33 cellular contexts compared by ENCODE assay signal in the genomic region with DNA sequence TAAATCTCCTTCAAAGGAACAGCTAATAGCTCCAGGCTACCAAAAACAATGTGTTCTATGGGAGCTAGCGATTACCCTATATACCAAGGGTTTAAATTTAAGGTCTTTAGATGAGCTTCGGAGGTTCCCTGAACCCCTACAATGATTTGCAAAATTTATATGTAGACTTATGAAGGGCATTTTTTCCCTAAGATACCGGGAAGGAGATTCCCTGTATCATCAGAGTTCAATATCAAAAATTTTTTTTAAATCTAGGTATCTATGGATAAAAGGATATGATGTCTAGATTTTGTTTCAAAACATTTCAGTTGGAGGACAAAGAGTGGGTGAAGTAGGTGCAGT. TPM values are rescaled to one million over a fixed set of nuclear protein-coding genes. Genes with fewer than 3 reads are reported as not detected.
"Had no signal": no experiment of that assay in that cellular context is flagged by ENCODE, and none has a peak within 500 bp of the region (broad histone marks: within the 10 kb centered on the region; RNA-seq: fewer than 3 reads in every experiment).

No MANE protein-coding gene starts in this region.

- H3K36me3 ChIP-seq: ascending aorta, cardiac muscle cell, colonic mucosa, gastroesophageal sphincter, lower lobe of right lung, spleen, tibial nerve had no signal

- H3K9me3 Mint-ChIP-seq: activated CD4-positive, alpha-beta memory T cell treated with anti-CD3 and anti-CD28 coated beads for 36 hours; activated CD4-positive, alpha-beta T cell treated with anti-CD3 and anti-CD28 coated beads, Interleukin-2, amount 10 ng/mL, durations not matched to agents 24 days and 14 days; activated naive CD4-positive, alpha-beta T cell treated with anti-CD3 and anti-CD28 coated beads, Interleukin-2, amount 10 ng/mL, durations not matched to agents 7 days and 5 days; activated naive CD8-positive, alpha-beta T cell treated with anti-CD3 and anti-CD28 coated beads, Interleukin-2, amount 10 ng/mL, durations not matched to agents 7 days and 5 days; activated T-helper 1 cell treated with anti-CD3 and anti-CD28 coated beads, Interleukin-12 subunit alpha, Interleukin-12 subunit beta, Interleukin-2, Interleukin-4 antibody, amounts not matched to agents 30 ng/mL and 10 ng/mL and 1 ng/mL, durations not matched to agents 14 hours and 24 hours and 36 hours; brain; nephron; T-helper 1 cell treated with Interleukin-12 subunit alpha and Interleukin-12 subunit beta and Interleukin-4 antibody, amounts not matched to agents 30 μg/mL and 1 μg/mL, for 36 hours had no signal

- H3K27ac ChIP-seq: ascending aorta, cardiac muscle cell, colonic mucosa, gastroesophageal sphincter, lower lobe of right lung, spleen, tibial nerve had no signal

- H3K27me3 ChIP-seq: ascending aorta, colonic mucosa had no signal

- H3K4me3 ChIP-seq: ascending aorta, cardiac muscle cell, colonic mucosa, gastroesophageal sphincter, lower lobe of right lung, mucosa of descending colon, spleen, tibial nerve had no signal

- H3K36me3 Mint-ChIP-seq: activated CD4-positive, alpha-beta memory T cell treated with anti-CD3 and anti-CD28 coated beads for 36 hours; activated naive CD4-positive, alpha-beta T cell treated with anti-CD3 and anti-CD28 coated beads, Interleukin-2, amount 10 ng/mL, durations not matched to agents 7 days and 5 days; activated naive CD8-positive, alpha-beta T cell treated with anti-CD3 and anti-CD28 coated beads, Interleukin-2, amount 10 ng/mL, durations not matched to agents 7 days and 5 days; brain had no signal

- H3K9me3 ChIP-seq: ascending aorta, colonic mucosa, gastroesophageal sphincter, lower lobe of right lung, mucosa of descending colon, spleen, tibial nerve had no signal

- DNase-seq: activated CD4-positive, alpha-beta memory T cell treated with anti-CD3 and anti-CD28 coated beads for 36 hours; activated CD4-positive, alpha-beta T cell treated with anti-CD3 and anti-CD28 coated beads, Interleukin-2, amount 10 ng/mL, durations not matched to agents 24 days and 14 days; activated CD4-positive, CD25-positive, alpha-beta regulatory T cell treated with anti-CD3 and anti-CD28 coated beads, Interleukin-2, amount 50 U/mL, for 72 hours; activated CD8-positive, alpha-beta memory T cell treated with anti-CD3 and anti-CD28 coated beads, Interleukin-2, amount 50 U/mL, for 4 hours; activated gamma-delta T cell; activated naive CD4-positive, alpha-beta T cell treated with anti-CD3 and anti-CD28 coated beads, Interleukin-2, amount 10 ng/mL, durations not matched to agents 7 days and 5 days; activated naive CD8-positive, alpha-beta T cell treated with anti-CD3 and anti-CD28 coated beads, Interleukin-2, amount 10 ng/mL, durations not matched to agents 7 days and 5 days; activated T-cell treated with anti-CD3 and anti-CD28 coated beads, Interleukin-2, amount 50 U/mL, for 1 hour; cerebellar nuclear complex; effector CD8-positive, alpha-beta T cell; erythroblast; hippocampal formation; kidney; lower lobe of right lung; mesenchymal stem cell; occipital lobe; right cardiac atrium; spleen; stimulated activated naive CD4-positive, alpha-beta T cell; T-helper 9 cell had no signal

- H3K4me1 Mint-ChIP-seq: activated CD4-positive, alpha-beta T cell treated with anti-CD3 and anti-CD28 coated beads, Interleukin-2, amount 10 ng/mL, durations not matched to agents 24 days and 14 days; activated naive CD4-positive, alpha-beta T cell treated with anti-CD3 and anti-CD28 coated beads, Interleukin-2, amount 10 ng/mL, durations not matched to agents 7 days and 5 days had no signal

- H3K4me3 Mint-ChIP-seq: activated CD4-positive, alpha-beta memory T cell treated with anti-CD3 and anti-CD28 coated beads for 36 hours; activated CD4-positive, alpha-beta T cell treated with anti-CD3 and anti-CD28 coated beads, Interleukin-2, amount 10 ng/mL, durations not matched to agents 24 days and 14 days; activated naive CD4-positive, alpha-beta T cell treated with anti-CD3 and anti-CD28 coated beads, Interleukin-2, amount 10 ng/mL, durations not matched to agents 7 days and 5 days; activated naive CD8-positive, alpha-beta T cell treated with anti-CD3 and anti-CD28 coated beads, Interleukin-2, amount 10 ng/mL, durations not matched to agents 7 days and 5 days; activated T-helper 1 cell treated with anti-CD3 and anti-CD28 coated beads, Interleukin-12 subunit alpha, Interleukin-12 subunit beta, Interleukin-2, Interleukin-4 antibody, amounts not matched to agents 30 ng/mL and 10 ng/mL and 1 ng/mL, durations not matched to agents 14 hours and 24 hours and 36 hours; nephron; T-helper 1 cell treated with Interleukin-12 subunit alpha and Interleukin-12 subunit beta and Interleukin-4 antibody, amounts not matched to agents 30 μg/mL and 1 μg/mL, for 36 hours had no signal

- H3K27ac Mint-ChIP-seq: activated CD4-positive, alpha-beta memory T cell treated with anti-CD3 and anti-CD28 coated beads for 36 hours; activated CD4-positive, alpha-beta T cell treated with anti-CD3 and anti-CD28 coated beads, Interleukin-2, amount 10 ng/mL, durations not matched to agents 24 days and 14 days; activated naive CD4-positive, alpha-beta T cell treated with anti-CD3 and anti-CD28 coated beads, Interleukin-2, amount 10 ng/mL, durations not matched to agents 7 days and 5 days; activated naive CD8-positive, alpha-beta T cell treated with anti-CD3 and anti-CD28 coated beads, Interleukin-2, amount 10 ng/mL, durations not matched to agents 7 days and 5 days; activated T-helper 1 cell treated with anti-CD3 and anti-CD28 coated beads, Interleukin-12 subunit alpha, Interleukin-12 subunit beta, Interleukin-2, Interleukin-4 antibody, amounts not matched to agents 30 ng/mL and 10 ng/mL and 1 ng/mL, durations not matched to agents 14 hours and 24 hours and 36 hours; nephron; T-helper 1 cell treated with Interleukin-12 subunit alpha and Interleukin-12 subunit beta and Interleukin-4 antibody, amounts not matched to agents 30 μg/mL and 1 μg/mL, for 36 hours had no signal

- H3K4me1 ChIP-seq: ascending aorta, colonic mucosa, gastroesophageal sphincter, lower lobe of right lung, spleen, tibial nerve had no signal

RNA-seq across cellular contexts. Expression of a gene that starts 17.9 kb away (rescaled TPM):
- total RNA-seq: activated CD4-positive, alpha-beta memory T cell treated with anti-CD3 and anti-CD28 coated beads for 36 hours; activated CD8-positive, alpha-beta memory T cell treated with anti-CD3 and anti-CD28 coated beads for 36 hours; activated naive CD8-positive, alpha-beta T cell treated with anti-CD3 and anti-CD28 coated beads, Interleukin-2, amount 10 ng/mL, durations not matched to agents 7 days and 5 days; ascending aorta; dermis microvascular lymphatic vessel endothelial cell; fibroblast of lung; gastroesophageal sphincter; kidney; lower lobe of right lung; right cardiac atrium; tibial nerve had no signal
- polyA plus RNA-seq: fibroblast of lung, spleen had no signal
